In genomic region chrX:63503541-63503940, GRCh38 we compare ENCODE assay signal across 11 cellular contexts.
DNase-seq lines count a peak whose midpoint lies in the region; ATAC-seq, FAIRE-seq and TF ChIP-seq lines count a peak whose summit lies in the region.
"Had no signal": no experiment of that assay in that cellular context is flagged by ENCODE, and none has a peak within 500 bp of the region (broad histone marks: within the 10 kb centered on the region; RNA-seq: fewer than 3 reads in every experiment).

No MANE protein-coding gene starts in this region.

- H3K27me3 Mint-ChIP-seq in neural progenitor cell (ENCODE audit: insufficient read depth, low read depth), result no peaks in the 10 kb centered on the region
- H3K27me3 Mint-ChIP-seq in activated CD4-positive, alpha-beta memory T cell treated with anti-CD3 and anti-CD28 coated beads for 36 hours, result no peaks in the 10 kb centered on the region
- H3K27me3 Mint-ChIP-seq: activated CD4-positive, alpha-beta T cell treated with anti-CD3 and anti-CD28 coated beads, Interleukin-2, amount 10 ng/mL, durations not matched to agents 24 days and 14 days had no signal

- CTCF ChIA-PET in activated CD4-positive, alpha-beta memory T cell treated with anti-CD3 and anti-CD28 coated beads for 36 hours (lab: Charles Lee), result interaction anchor here (0.6 kb wide), 1 partner anchor 253 kb away, joined by 3 read pairs; no protein-coding TSS in a partner anchor

- no peak for ATAC-seq in GM21390 (IDR thresholded peaks at IDR 0.05; ENCODE audit: unreplicated experiment)

- H3K4me1 ChIP-seq in neural progenitor cell, result peaks cover 15% of the 10 kb centered on the region

- H3K4me2 ChIP-seq in neural progenitor cell, result peak overlapping the region; percentile 66
- H3K4me2 ChIP-seq: hepatocyte had no signal

- peaks cover 8% of the 10 kb centered on the region for H3K9me3 Mint-ChIP-seq in neural progenitor cell
- H3K9me3 Mint-ChIP-seq in activated CD4-positive, alpha-beta memory T cell treated with anti-CD3 and anti-CD28 coated beads for 36 hours, result no peaks in the 10 kb centered on the region

- H3K4me3 ChIP-seq in fibroblast of mammary gland (ENCODE audit: control insufficient read depth, low read depth, low read length) (no peak overlapping the region), neural progenitor cell (peak overlapping the region; percentile 30)
- H3K4me3 ChIP-seq: hepatocyte had no signal

- peaks cover 7% of the 10 kb centered on the region for H3K9me3 ChIP-seq in neural progenitor cell (ENCODE audit: low read depth)

- no peak overlapping the region for H2AFZ ChIP-seq in neural progenitor cell (replicated peaks)
- H2AFZ ChIP-seq: hepatocyte had no signal

- H3K27ac Mint-ChIP-seq in neural progenitor cell, result peak overlapping the region; percentile 88
- H3K27ac Mint-ChIP-seq in activated CD4-positive, alpha-beta memory T cell treated with anti-CD3 and anti-CD28 coated beads for 36 hours, result no peak overlapping the region
- H3K27ac Mint-ChIP-seq: activated CD4-positive, alpha-beta T cell treated with anti-CD3 and anti-CD28 coated beads, Interleukin-2, amount 10 ng/mL, durations not matched to agents 24 days and 14 days had no signal

- POLR2A ChIA-PET in activated CD4-positive, alpha-beta memory T cell treated with anti-CD3 and anti-CD28 coated beads for 36 hours (lab: Charles Lee), result no interaction called here

- peaks cover 4% of the 10 kb centered on the region for H3K79me2 ChIP-seq in neural progenitor cell (ENCODE audit: low read depth)
- H3K79me2 ChIP-seq: hepatocyte had no signal

- no peaks in the 10 kb centered on the region for H3K27me3 ChIP-seq in neural progenitor cell
- H3K27me3 ChIP-seq: hepatocyte had no signal

- no peaks in the 10 kb centered on the region for H4K20me1 ChIP-seq in neural progenitor cell (ENCODE audit: low read depth)

- H3K4me1 Mint-ChIP-seq in neural progenitor cell, result peaks cover 8% of the 10 kb centered on the region
- peaks cover 2% of the 10 kb centered on the region for H3K4me1 Mint-ChIP-seq in activated CD4-positive, alpha-beta memory T cell treated with anti-CD3 and anti-CD28 coated beads for 36 hours (ENCODE audit: low read depth)
- H3K4me1 Mint-ChIP-seq: activated CD4-positive, alpha-beta T cell treated with anti-CD3 and anti-CD28 coated beads, Interleukin-2, amount 10 ng/mL, durations not matched to agents 24 days and 14 days had no signal

- no peak overlapping the region for H3K9ac ChIP-seq in neural progenitor cell

- intact Hi-C loops in head of caudate nucleus (cut with DNase I), result no loop called here
- intact Hi-C loops in activated CD4-positive, alpha-beta memory T cell treated with anti-CD3 and anti-CD28 coated beads for 36 hours (cut with micrococcal nuclease), result no loop called here

- TF ChIP-seq CTCF in fibroblast of mammary gland (conservative IDR thresholded peaks at IDR 0.05; ENCODE audit: control insufficient read depth, insufficient read depth, low read depth, low read length) (no peak), neural progenitor cell (IDR thresholded peaks at IDR 0.05) (no peak)

- FAIRE-seq in RCC 7860 (lab: Jason Lieb, UNC), result peak; percentile 35

- peak; percentile 19 for DNase-seq in GM04503 (ENCODE audit: low read depth)
- DNase-seq in RCC 7860 (ENCODE audit: low spot score), result no peak
- peak; percentile 20 for DNase-seq in fibroblast of mammary gland (ENCODE audit: low read depth)
- peak; percentile 79 for DNase-seq in neural progenitor cell (ENCODE audit: low spot score)
- no peak for DNase-seq in head of caudate nucleus
- no peak for DNase-seq in amniotic stem cell (lab: John Stamatoyannopoulos, UW)
- no peak for DNase-seq in activated CD4-positive, alpha-beta memory T cell treated with anti-CD3 and anti-CD28 coated beads for 36 hours
- DNase-seq: activated CD4-positive, alpha-beta T cell treated with anti-CD3 and anti-CD28 coated beads, Interleukin-2, amount 10 ng/mL, durations not matched to agents 24 days and 14 days; activated gamma-delta T cell had no signal

- peaks cover 5% of the 10 kb centered on the region for H3K36me3 ChIP-seq in neural progenitor cell

- H3F3A ChIP-seq in neural progenitor cell (ENCODE audit: low read depth), result peaks cover 15% of the 10 kb centered on the region

- H3K36me3 Mint-ChIP-seq in neural progenitor cell, result peaks cover 3% of the 10 kb centered on the region
- H3K36me3 Mint-ChIP-seq in activated CD4-positive, alpha-beta memory T cell treated with anti-CD3 and anti-CD28 coated beads for 36 hours, result peaks cover 6% of the 10 kb centered on the region

- peak overlapping the region; percentile 29 for H3K4me3 Mint-ChIP-seq in neural progenitor cell
- no peak overlapping the region for H3K4me3 Mint-ChIP-seq in activated CD4-positive, alpha-beta memory T cell treated with anti-CD3 and anti-CD28 coated beads for 36 hours
- H3K4me3 Mint-ChIP-seq: activated CD4-positive, alpha-beta T cell treated with anti-CD3 and anti-CD28 coated beads, Interleukin-2, amount 10 ng/mL, durations not matched to agents 24 days and 14 days had no signal

- peak overlapping the region; percentile 93 for H3K27ac ChIP-seq in neural progenitor cell
- H3K27ac ChIP-seq: hepatocyte had no signal

Comparison
In these comparisons a context has a peak if more than half of its experiments do, and no peak if none do; other contexts are left out.
1. DNase-seq: peak in GM04503 (single experiment), fibroblast of mammary gland (single experiment) and neural progenitor cell (single experiment); none in RCC 7860 (single experiment), head of caudate nucleus (0 of 42), amniotic stem cell (single experiment) and activated CD4-positive, alpha-beta memory T cell treated with anti-CD3 and anti-CD28 coated beads for 36 hours (single experiment).